ENCODE assay signal across 24 cellular contexts in the genomic region with DNA sequence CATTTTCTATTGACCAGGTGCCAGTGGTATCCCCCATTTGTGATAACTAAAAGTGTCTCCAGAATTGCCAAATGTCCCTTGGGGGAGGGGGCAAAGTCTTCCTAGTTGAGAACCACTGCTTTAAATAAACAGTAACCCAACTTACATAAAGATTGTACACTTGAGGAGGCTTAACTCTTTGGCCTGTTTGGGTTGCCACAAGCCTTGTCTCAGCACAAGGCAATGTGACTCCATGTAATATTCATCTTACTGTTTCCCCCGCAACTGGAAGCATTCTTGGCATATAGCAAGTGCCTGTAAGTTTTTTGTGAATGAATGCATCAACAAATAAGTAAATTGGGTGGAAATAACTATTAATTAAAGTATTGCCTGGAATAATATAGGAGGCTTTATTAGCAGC.
DNase-seq lines count a peak whose midpoint lies in the region; ATAC-seq, FAIRE-seq and TF ChIP-seq lines count a peak whose summit lies in the region.
"Had no signal": no experiment of that assay in that cellular context is flagged by ENCODE, and none has a peak within 500 bp of the region (broad histone marks: within the 10 kb centered on the region; RNA-seq: fewer than 3 reads in every experiment).

No MANE protein-coding gene starts in this region.

- no peak for FAIRE-seq in endothelial cell of umbilical vein (lab: Jason Lieb, UNC)

- H3K4me3 Mint-ChIP-seq in T-helper 2 cell treated with Interferon-gamma antibody and Interleukin-4, amounts not matched to agents 5 μg/mL and 100 μg/mL, for 36 hours = no peak overlapping the region
- H3K4me3 Mint-ChIP-seq: activated naive CD4-positive, alpha-beta T cell treated with anti-CD3 and anti-CD28 coated beads, Interleukin-2, amount 10 ng/mL, durations not matched to agents 7 days and 5 days; CD8-positive, alpha-beta memory T cell; GM23338; neural crest cell; stimulated activated memory B cell treated with anti-CD40 and anti-IgM and Interleukin-4, amounts not matched to agents 10 μg/mL and 1 μg/mL and 100 μg/mL, for 72 hours; T-cell had no signal

- intact Hi-C loops in endothelial cell of umbilical vein (cut with micrococcal nuclease) = loop anchor here (10.0 kb wide), 1 partner anchor 377 kb away; a partner anchor contains a TSS

- no peaks in the 10 kb centered on the region for H3K36me3 Mint-ChIP-seq in T-helper 2 cell treated with Interferon-gamma antibody and Interleukin-4, amounts not matched to agents 5 μg/mL and 100 μg/mL, for 36 hours (ENCODE audit: low read depth)
- H3K36me3 Mint-ChIP-seq: stimulated activated memory B cell treated with anti-CD40 and anti-IgM and Interleukin-4, amounts not matched to agents 10 μg/mL and 1 μg/mL and 100 μg/mL, for 72 hours had no signal

- H3K27ac ChIP-seq in endothelial cell of umbilical vein (ENCODE audit: insufficient read depth, low read depth, low read length) (peak overlapping the region; percentile 92), mesodermal cell (ENCODE audit: low read depth, low read length, severe bottlenecking) (peak overlapping the region; percentile 58)
- H3K27ac ChIP-seq: esophagus muscularis mucosa, psoas muscle had no signal

- no peak for ATAC-seq in GM19023 (IDR thresholded peaks at IDR 0.05; ENCODE audit: unreplicated experiment)
- no peak for ATAC-seq in HG03045 (IDR thresholded peaks at IDR 0.05; ENCODE audit: unreplicated experiment)
- no peak for ATAC-seq in left lobe of liver
- ATAC-seq: body of pancreas; psoas muscle; stimulated activated memory B cell treated with anti-CD40 and anti-IgM and Interleukin-4, amounts not matched to agents 10 μg/mL and 1 μg/mL and 100 μg/mL, for 72 hours; T-cell had no signal

- no peak overlapping the region for H3K9ac ChIP-seq in endothelial cell of umbilical vein (replicated peaks; ENCODE audit: extremely low read depth, insufficient read depth, low read length)

- no peak overlapping the region for H2AFZ ChIP-seq in endothelial cell of umbilical vein (ENCODE audit: low read depth, low read length)
- H2AFZ ChIP-seq: GM23338 had no signal

- no TSS peak for BruUV-seq in endothelial cell of umbilical vein (replicated peaks; lab: Mats Ljungman, UMichigan)

- H3K4me2 ChIP-seq in endothelial cell of umbilical vein (ENCODE audit: insufficient read depth, low read length) = no peak overlapping the region
- H3K4me2 ChIP-seq: GM23338 had no signal

- dilution Hi-C loops in endothelial cell of umbilical vein (cut with MboI; ENCODE audit: extremely low pct_ligation_motif_present, low sequenced_read_pairs) = no loop called here

- H3K27ac Mint-ChIP-seq in T-helper 2 cell treated with Interferon-gamma antibody and Interleukin-4, amounts not matched to agents 5 μg/mL and 100 μg/mL, for 36 hours = no peak overlapping the region
- H3K27ac Mint-ChIP-seq: activated naive CD4-positive, alpha-beta T cell treated with anti-CD3 and anti-CD28 coated beads, Interleukin-2, amount 10 ng/mL, durations not matched to agents 7 days and 5 days; CD8-positive, alpha-beta memory T cell; GM23338; stimulated activated memory B cell treated with anti-CD40 and anti-IgM and Interleukin-4, amounts not matched to agents 10 μg/mL and 1 μg/mL and 100 μg/mL, for 72 hours; T-cell had no signal

- H3K4me3 ChIP-seq in AG10803 (ENCODE audit: low read length) (no peak overlapping the region), endothelial cell of umbilical vein (replicated peaks in 1 of 3; ENCODE audit: insufficient read depth in 1 of 3, low read depth in 1 of 3, low read length in 3 of 3) (no peak overlapping the region), mesodermal cell (ENCODE audit: extremely low read depth, insufficient read depth, low read length, poor library complexity, severe bottlenecking) (no peak overlapping the region)
- H3K4me3 ChIP-seq: body of pancreas, esophagus muscularis mucosa, GM23338, psoas muscle, tibial artery had no signal

- TF ChIP-seq CTCF in AG10803 (conservative IDR thresholded peaks at IDR 0.05; ENCODE audit: low read length) = no peak
- TF ChIP-seq CTCF in endothelial cell of umbilical vein (IDR thresholded peaks at IDR 0.05; ENCODE audit: extremely low read depth in 1 of 2, insufficient read depth in 1 of 2, low read depth in 1 of 2, low read length in 2 of 2) = no peak

- DNase-seq in AG10803 (ENCODE audit: low read depth) (peak; percentile 64), NCI-H226 (peak; percentile 57), endothelial cell of umbilical vein (ENCODE audit: low read depth, low spot score) (peak; percentile 14), left lobe of liver (ENCODE audit: low spot score) (no peak)
- DNase-seq in T-helper 2 cell treated with Interferon-gamma antibody and Interleukin-4, amounts not matched to agents 5 μg/mL and 100 μg/mL, for 36 hours (ENCODE audit: low spot score) = no peak
- DNase-seq: activated CD4-positive, alpha-beta T cell treated with anti-CD3 and anti-CD28 coated beads, Interleukin-2, amount 50 U/mL, for 48 hours; activated naive CD4-positive, alpha-beta T cell treated with anti-CD3 and anti-CD28 coated beads, Interleukin-2, amount 10 ng/mL, durations not matched to agents 7 days and 5 days; activated T-cell treated with anti-CD3 and anti-CD28 coated beads for 4 hours; body of pancreas; CD8-positive, alpha-beta memory T cell; DND-41; glutamatergic neuron; NCI-H1930; psoas muscle; SHP77; T-cell; tibial artery had no signal

- no peak for TF ChIP-seq POLR2A in endothelial cell of umbilical vein (IDR thresholded peaks at IDR 0.05; ENCODE audit: low read depth, low read length)

- no peaks in the 10 kb centered on the region for H3K9me1 ChIP-seq in endothelial cell of umbilical vein (replicated peaks; ENCODE audit: control insufficient read depth, extremely low read depth, insufficient read depth, low read length)

- no peaks in the 10 kb centered on the region for H3K27me3 ChIP-seq in endothelial cell of umbilical vein (ENCODE audit: control insufficient read depth in 2 of 2, insufficient read depth in 2 of 2, low read length in 2 of 2)
- H3K27me3 ChIP-seq: body of pancreas, esophagus muscularis mucosa, tibial artery had no signal

- no peaks in the 10 kb centered on the region for H4K20me1 ChIP-seq in endothelial cell of umbilical vein (replicated peaks; ENCODE audit: control insufficient read depth, extremely low read depth, insufficient read depth, low read length)

- POLR2A ChIA-PET in endothelial cell of umbilical vein (lab: Charles Lee) = no interaction called here

- no peaks in the 10 kb centered on the region for H3K79me2 ChIP-seq in endothelial cell of umbilical vein (ENCODE audit: control insufficient read depth, insufficient read depth, low read length)

- no CpG with 5 or more reads among the region's 1 CpG for WGBS in mesodermal cell (ENCODE audit: insufficient coverage in 2 of 2), 2 experiments

- CTCF ChIA-PET in endothelial cell of umbilical vein (lab: Charles Lee) = no interaction called here

- no peaks in the 10 kb centered on the region for H3K36me3 ChIP-seq in endothelial cell of umbilical vein (ENCODE audit: control insufficient read depth in 2 of 2, extremely low read depth in 1 of 2, insufficient read depth in 2 of 2, low read length in 2 of 2)
- peaks cover 9% of the 10 kb centered on the region for H3K36me3 ChIP-seq in mesodermal cell (ENCODE audit: control insufficient read depth, insufficient read depth, low read length)

- H3K4me1 Mint-ChIP-seq in T-helper 2 cell treated with Interferon-gamma antibody and Interleukin-4, amounts not matched to agents 5 μg/mL and 100 μg/mL, for 36 hours (ENCODE audit: low read depth) = peaks cover 7% of the 10 kb centered on the region
- H3K4me1 Mint-ChIP-seq: activated naive CD4-positive, alpha-beta T cell treated with anti-CD3 and anti-CD28 coated beads, Interleukin-2, amount 10 ng/mL, durations not matched to agents 7 days and 5 days had no signal

- H3K4me1 ChIP-seq in endothelial cell of umbilical vein (ENCODE audit: control insufficient read depth, extremely low read depth, insufficient read depth, low read length) (peaks cover 43% of the 10 kb centered on the region), mesodermal cell (ENCODE audit: control insufficient read depth, insufficient read depth, low read length, poor library complexity, severe bottlenecking) (peaks cover 27% of the 10 kb centered on the region)
- H3K4me1 ChIP-seq: psoas muscle had no signal

- no peaks in the 10 kb centered on the region for H3K27me3 Mint-ChIP-seq in T-helper 2 cell treated with Interferon-gamma antibody and Interleukin-4, amounts not matched to agents 5 μg/mL and 100 μg/mL, for 36 hours (ENCODE audit: low read depth)
- H3K27me3 Mint-ChIP-seq: activated naive CD4-positive, alpha-beta T cell treated with anti-CD3 and anti-CD28 coated beads, Interleukin-2, amount 10 ng/mL, durations not matched to agents 7 days and 5 days; CD8-positive, alpha-beta memory T cell; stimulated activated memory B cell treated with anti-CD40 and anti-IgM and Interleukin-4, amounts not matched to agents 10 μg/mL and 1 μg/mL and 100 μg/mL, for 72 hours; T-cell had no signal

- no peaks in the 10 kb centered on the region for H3K9me3 Mint-ChIP-seq in T-helper 2 cell treated with Interferon-gamma antibody and Interleukin-4, amounts not matched to agents 5 μg/mL and 100 μg/mL, for 36 hours
- H3K9me3 Mint-ChIP-seq: activated naive CD4-positive, alpha-beta T cell treated with anti-CD3 and anti-CD28 coated beads, Interleukin-2, amount 10 ng/mL, durations not matched to agents 7 days and 5 days; CD8-positive, alpha-beta memory T cell; GM23338; neural crest cell; stimulated activated memory B cell treated with anti-CD40 and anti-IgM and Interleukin-4, amounts not matched to agents 10 μg/mL and 1 μg/mL and 100 μg/mL, for 72 hours; T-cell had no signal

- H3K9me3 ChIP-seq in endothelial cell of umbilical vein (replicated peaks; ENCODE audit: control insufficient read depth, insufficient read depth, low read length) (no peaks in the 10 kb centered on the region), mesodermal cell (ENCODE audit: control insufficient read depth, low read length) (no peaks in the 10 kb centered on the region)
- H3K9me3 ChIP-seq: body of pancreas, esophagus muscularis mucosa, psoas muscle, tibial artery had no signal

TF ChIP-seq in endothelial cell of umbilical vein, 7 proteins besides CTCF, POLR2A, EP300 and RAD21:
- TF ChIP-seq JUN (IDR thresholded peaks at IDR 0.05; ENCODE audit: borderline replicate concordance, insufficient read depth, insufficient read length, low read depth) (no peak), EZH2 (IDR thresholded peaks at IDR 0.05; ENCODE audit: borderline replicate concordance, low read depth, low read length, severe bottlenecking) (no peak), GATA2 (IDR thresholded peaks at IDR 0.05; ENCODE audit: insufficient read depth, insufficient read length, low read depth, low read length) (no peak)
TF ChIP-seq in endothelial cell of umbilical vein: peak in this region for 0.

Comparison
In these comparisons a context has a peak if more than half of its experiments do, and no peak if none do; other contexts are left out.
1. DNase-seq: peak in AG10803 (single experiment), NCI-H226 (single experiment) and endothelial cell of umbilical vein (single experiment); none in T-helper 2 cell treated with Interferon-gamma antibody and Interleukin-4, amounts not matched to agents 5 μg/mL and 100 μg/mL, for 36 hours (single experiment) and left lobe of liver (single experiment).